8 cellular contexts compared by ENCODE assay signal in genomic region chr9:100411472-100412270, GRCh38. TPM values are rescaled to one million over a fixed set of nuclear protein-coding genes. Genes with fewer than 3 reads are reported as not detected.
DNase-seq lines count a peak whose midpoint lies in the region; ATAC-seq and TF ChIP-seq lines count a peak whose summit lies in the region.

No MANE protein-coding gene starts in this region.

- H3K4me1 Mint-ChIP-seq in naive thymus-derived CD8-positive, alpha-beta T cell: peaks cover 9 to 16% (median 16%) of the 10 kb centered on the region in 4 donors
- peaks cover 20% of the 10 kb centered on the region for H3K4me1 Mint-ChIP-seq in stimulated activated memory B cell treated with anti-CD40 and anti-IgM and Interleukin-4, amounts not matched to agents 10 μg/mL and 1 μg/mL and 100 μg/mL, for 72 hours

- H3K36me3 Mint-ChIP-seq in naive thymus-derived CD8-positive, alpha-beta T cell: no peaks in the 10 kb centered on the region
- no peaks in the 10 kb centered on the region for H3K36me3 Mint-ChIP-seq in stimulated activated memory B cell treated with anti-CD40 and anti-IgM and Interleukin-4, amounts not matched to agents 10 μg/mL and 1 μg/mL and 100 μg/mL, for 72 hours

- H3K79me2 ChIP-seq in PC-9 (ENCODE audit: low read depth): no peaks in the 10 kb centered on the region

- H3K27ac Mint-ChIP-seq in naive thymus-derived CD8-positive, alpha-beta T cell: peak overlapping the region; percentile 73 to 94 (median 84)
- H3K27ac Mint-ChIP-seq in stimulated activated memory B cell treated with anti-CD40 and anti-IgM and Interleukin-4, amounts not matched to agents 10 μg/mL and 1 μg/mL and 100 μg/mL, for 72 hours: peak overlapping the region; percentile 64

- BruUV-seq in PC-9 (replicated peaks; lab: Mats Ljungman, UMichigan): TSS peak; percentile 97

- no peaks in the 10 kb centered on the region for H3F3A ChIP-seq in PC-9 (ENCODE audit: insufficient read depth, low read depth)

- H3K9me2 ChIP-seq in PC-9 (ENCODE audit: insufficient read depth): no peaks in the 10 kb centered on the region

- DNase-seq in DMS114 treated with DMSO at 0.1 percent for 48 hours (lab: John Stamatoyannopoulos, UW; ENCODE audit: unreplicated experiment) (peak; percentile 90), PC-9 (peak; percentile 81 to 87), fibroblast of peridontal ligament (ENCODE audit: extremely low read depth) (peak; percentile 90)
- DNase-seq in Jurkat, Clone E6-1 (ENCODE audit: low read depth, low spot score): peak; percentile 79
- peak; percentile 61 to 76 for DNase-seq in activated T-helper 1 cell treated with anti-CD3 and anti-CD28 coated beads, Interleukin-2, amount 50 U/mL, for 16 hours (ENCODE audit: low read depth in 1 of 2, low spot score in 1 of 2)
- DNase-seq in naive thymus-derived CD8-positive, alpha-beta T cell: peak; percentile 75 to 93 (median 82)

- H2AFZ ChIP-seq in PC-9: peak overlapping the region; percentile 85

- H3K4me3 Mint-ChIP-seq in naive thymus-derived CD8-positive, alpha-beta T cell: peak overlapping the region; percentile 88 to 97 (median 92)
- peak overlapping the region; percentile 83 for H3K4me3 Mint-ChIP-seq in stimulated activated memory B cell treated with anti-CD40 and anti-IgM and Interleukin-4, amounts not matched to agents 10 μg/mL and 1 μg/mL and 100 μg/mL, for 72 hours

- H3K36me3 ChIP-seq in PC-9 (ENCODE audit: low read depth): no peaks in the 10 kb centered on the region

- no peaks in the 10 kb centered on the region for H3K27me3 ChIP-seq in PC-9 (ENCODE audit: insufficient read depth, low read depth)

- ATAC-seq in GM21576 (IDR thresholded peaks at IDR 0.05; ENCODE audit: unreplicated experiment): peak; percentile 100
- peak; percentile 100 for ATAC-seq in naive thymus-derived CD8-positive, alpha-beta T cell
- peak; percentile 99 for ATAC-seq in stimulated activated memory B cell treated with anti-CD40 and anti-IgM and Interleukin-4, amounts not matched to agents 10 μg/mL and 1 μg/mL and 100 μg/mL, for 72 hours

- H3K4me1 ChIP-seq in PC-9 (replicated peaks; ENCODE audit: insufficient read depth): no peaks in the 10 kb centered on the region

- H3K4me3 ChIP-seq in Jurkat, Clone E6-1 (ENCODE audit: low read length): peak overlapping the region; percentile 43
- peak overlapping the region; percentile 55 for H3K4me3 ChIP-seq in PC-9

- peak overlapping the region; percentile 74 for H3K4me2 ChIP-seq in PC-9

- POLR2A ChIA-PET in PC-9 (lab: Charles Lee; ENCODE audit: unreplicated experiment): interaction anchor here (0.5 to 0.9 kb wide), 7 partner anchors 12 to 187 kb away, joined by 3 to 13 read pairs (median 6); no protein-coding TSS in a partner anchor
- POLR2A ChIA-PET in naive thymus-derived CD8-positive, alpha-beta T cell (lab: Charles Lee): interaction anchor here (0.8 to 1.8 kb wide), 4 partner anchors 12 to 60 kb away, joined by 3 to 7 read pairs (median 4); partner anchors contain the start of gene MSANTD3

- H3K27ac ChIP-seq in PC-9: no peak overlapping the region

- intact Hi-C loops in PC-9 (cut with micrococcal nuclease; ENCODE audit: unreplicated experiment): loop anchor here (1.0 to 2.0 kb wide), 2 partner anchors 15 to 59 kb away; partner anchors contain the start of genes MSANTD3 and TEX10

- no peak for TF ChIP-seq CTCF in PC-9 (conservative IDR thresholded peaks at IDR 0.05)

- no peaks in the 10 kb centered on the region for H4K20me1 ChIP-seq in PC-9 (ENCODE audit: insufficient read depth)

- H3K9me3 Mint-ChIP-seq in naive thymus-derived CD8-positive, alpha-beta T cell: no peaks in the 10 kb centered on the region
- H3K9me3 Mint-ChIP-seq in stimulated activated memory B cell treated with anti-CD40 and anti-IgM and Interleukin-4, amounts not matched to agents 10 μg/mL and 1 μg/mL and 100 μg/mL, for 72 hours: peaks cover 7% of the 10 kb centered on the region

- CTCF ChIA-PET in PC-9 (lab: Charles Lee): interaction anchor here (0.7 kb wide), 1 partner anchor 159 kb away, joined by 7 read pairs; no protein-coding TSS in a partner anchor

- H3K9me3 ChIP-seq in PC-9 (ENCODE audit: insufficient read depth, low read depth): no peaks in the 10 kb centered on the region

- H3K27me3 Mint-ChIP-seq in naive thymus-derived CD8-positive, alpha-beta T cell: peaks cover 5 to 21% (median 15%) of the 10 kb centered on the region in 5 donors
- peaks cover 28% of the 10 kb centered on the region for H3K27me3 Mint-ChIP-seq in stimulated activated memory B cell treated with anti-CD40 and anti-IgM and Interleukin-4, amounts not matched to agents 10 μg/mL and 1 μg/mL and 100 μg/mL, for 72 hours

RNA-seq across cellular contexts. Expression of gene MSANTD3, which starts 15.3 kb away (rescaled TPM):
- 23.9 TPM for polyA plus RNA-seq in Jurkat, Clone E6-1 (2012; ENCODE audit: insufficient read depth, insufficient read length)
- total RNA-seq in PC-9 (2021): 40.0 and 53.2 TPM in 2 replicates
- 10 to 100 TPM; 11.8 to 12.9 TPM for total RNA-seq in naive thymus-derived CD8-positive, alpha-beta T cell
- 1 to 10 TPM; 3.5 to 5.9 (median 4.7) TPM for polyA plus RNA-seq in naive thymus-derived CD8-positive, alpha-beta T cell

RNA-seq across cellular contexts. Expression of gene TEX10, which starts 58.9 kb away (rescaled TPM):
- 19.5 TPM for polyA plus RNA-seq in Jurkat, Clone E6-1 (2012; ENCODE audit: insufficient read depth, insufficient read length)
- 21.6 and 29.0 TPM in 2 replicates for total RNA-seq in PC-9 (2021)
- 10 to 100 TPM; 27.3 to 27.7 TPM for total RNA-seq in naive thymus-derived CD8-positive, alpha-beta T cell
- polyA plus RNA-seq in naive thymus-derived CD8-positive, alpha-beta T cell: 10 to 100 TPM in 2 of 3 donors, 1 to 10 TPM in 1; 9.6 to 15.6 (median 14.8) TPM
